Comparison of ENCODE assay signal across 17 cellular contexts in the genomic region with DNA sequence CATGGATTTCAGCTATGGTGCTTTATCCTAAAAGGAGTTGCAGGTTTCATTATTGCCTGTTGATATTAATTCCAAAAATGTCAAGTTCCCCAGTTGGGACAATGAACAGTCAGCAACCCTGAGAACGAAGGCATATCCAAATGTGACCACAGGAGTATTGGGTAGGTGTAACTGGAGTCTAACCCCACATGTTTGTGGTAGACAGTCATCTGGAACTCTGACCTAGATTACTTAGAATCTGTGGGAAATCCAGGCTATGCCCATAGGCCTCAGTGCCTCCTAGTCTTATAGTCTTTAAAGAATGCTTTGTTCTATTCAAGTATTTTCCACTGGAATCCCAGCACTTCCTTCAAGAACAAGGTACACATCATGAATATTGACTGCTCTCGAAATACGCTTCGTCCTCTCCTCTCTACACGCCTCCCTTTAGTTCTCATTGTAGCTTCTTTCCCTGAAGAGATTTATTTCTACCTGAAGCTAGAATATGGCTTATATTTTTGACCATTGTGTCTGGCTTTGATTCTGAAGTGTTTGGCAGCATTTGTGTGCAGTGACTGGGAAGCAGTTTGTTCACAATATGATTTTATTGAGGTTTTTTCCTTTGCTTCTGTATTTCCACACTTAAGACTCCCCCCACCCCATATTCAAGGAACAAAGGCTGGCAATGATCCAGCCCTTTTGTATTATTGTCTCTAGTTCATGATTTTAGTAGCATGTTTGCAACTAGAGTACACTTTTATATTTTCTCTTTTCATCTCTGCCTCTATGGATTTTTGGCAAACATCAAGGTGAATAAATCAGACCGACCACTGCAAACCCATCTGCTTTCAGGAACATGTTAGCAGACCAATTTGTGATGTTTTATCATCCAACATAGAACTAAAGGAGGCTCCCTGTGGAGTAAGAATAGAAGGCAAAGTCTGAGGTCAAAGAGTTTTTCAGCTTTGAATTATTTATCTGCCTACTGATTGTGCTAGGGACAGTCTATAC.
DNase-seq lines count a peak whose midpoint lies in the region; ATAC-seq, FAIRE-seq and TF ChIP-seq lines count a peak whose summit lies in the region.
"Had no signal": no experiment of that assay in that cellular context is flagged by ENCODE, and none has a peak within 500 bp of the region (broad histone marks: within the 10 kb centered on the region; RNA-seq: fewer than 3 reads in every experiment).

No MANE protein-coding gene starts in this region.

- no peak overlapping the region for H3K27ac ChIP-seq in PC-9
- H3K27ac ChIP-seq in pancreas = no peak overlapping the region
- H3K27ac ChIP-seq: thyroid gland had no signal

- POLR2A ChIA-PET in PC-9 (lab: Charles Lee; ENCODE audit: unreplicated experiment) = no interaction called here
- POLR2A ChIA-PET in activated CD4-positive, alpha-beta memory T cell treated with anti-CD3 and anti-CD28 coated beads, Interleukin-2, amount 10 ng/mL, durations not matched to agents 7 days and 5 days (lab: Charles Lee) = no interaction called here

- DNase-seq in NCI-H345 (lab: John Stamatoyannopoulos, UW) (peak; percentile 7), NCI-H345 treated with DMSO at 0.1 percent for 48 hours (lab: John Stamatoyannopoulos, UW; ENCODE audit: unreplicated experiment) (no peak), PC-9 (peak in 1 of 2 experiments; percentile 37), fibroblast of pulmonary artery (ENCODE audit: low read depth) (peak; percentile 35), urothelium cell line (ENCODE audit: low spot score) (peak; percentile 61), GM19239 (ENCODE audit: insufficient read length, low spot score) (no peak), pancreas (no peak)
- DNase-seq in activated CD4-positive, alpha-beta memory T cell treated with anti-CD3 and anti-CD28 coated beads, Interleukin-2, amount 10 ng/mL, durations not matched to agents 7 days and 5 days = no peak
- DNase-seq: 8988T; activated CD4-positive, alpha-beta T cell treated with anti-CD3 and anti-CD28 coated beads for 4 hours; activated gamma-delta T cell; cerebellar nuclear complex; GOT3; MV-4-11; NCI-H82; thyroid gland had no signal

- H3K27me3 Mint-ChIP-seq in activated CD4-positive, alpha-beta memory T cell treated with anti-CD3 and anti-CD28 coated beads, Interleukin-2, amount 10 ng/mL, durations not matched to agents 7 days and 5 days = no peaks in the 10 kb centered on the region

- no peak overlapping the region for H3K27ac Mint-ChIP-seq in activated CD4-positive, alpha-beta memory T cell treated with anti-CD3 and anti-CD28 coated beads, Interleukin-2, amount 10 ng/mL, durations not matched to agents 7 days and 5 days

- no peaks in the 10 kb centered on the region; the same call in 1 of the 2 replicates for H3F3A ChIP-seq in PC-9 (ENCODE audit: insufficient read depth, low read depth)

- no peak for ATAC-seq in pancreas

- H3K4me1 Mint-ChIP-seq in activated CD4-positive, alpha-beta memory T cell treated with anti-CD3 and anti-CD28 coated beads, Interleukin-2, amount 10 ng/mL, durations not matched to agents 7 days and 5 days = no peaks in the 10 kb centered on the region

- no peak for FAIRE-seq in urothelium cell line (lab: Jason Lieb, UNC)
- no peak for FAIRE-seq in GM19239 (lab: Jason Lieb, UNC)
- no peak for FAIRE-seq in pancreas (lab: Jason Lieb, UNC)
- FAIRE-seq: islet of Langerhans had no signal

- peaks cover 3% of the 10 kb centered on the region for H3K9me3 Mint-ChIP-seq in activated CD4-positive, alpha-beta memory T cell treated with anti-CD3 and anti-CD28 coated beads, Interleukin-2, amount 10 ng/mL, durations not matched to agents 7 days and 5 days

- intact Hi-C loops in PC-9 (cut with micrococcal nuclease; ENCODE audit: unreplicated experiment) = no loop called here
- intact Hi-C loops in pancreas (cut with DNase I) = no loop called here

- no peaks in the 10 kb centered on the region for H3K79me2 ChIP-seq in PC-9 (ENCODE audit: low read depth)

- CTCF ChIA-PET in PC-9 (lab: Charles Lee) = no interaction called here
- CTCF ChIA-PET in activated CD4-positive, alpha-beta memory T cell treated with anti-CD3 and anti-CD28 coated beads, Interleukin-2, amount 10 ng/mL, durations not matched to agents 7 days and 5 days (lab: Charles Lee) = no interaction called here

- H4K20me1 ChIP-seq in PC-9 (ENCODE audit: insufficient read depth) = no peaks in the 10 kb centered on the region

- no peaks in the 10 kb centered on the region for H3K36me3 Mint-ChIP-seq in activated CD4-positive, alpha-beta memory T cell treated with anti-CD3 and anti-CD28 coated beads, Interleukin-2, amount 10 ng/mL, durations not matched to agents 7 days and 5 days (ENCODE audit: low read depth)

- BruUV-seq in PC-9 (replicated peaks; lab: Mats Ljungman, UMichigan) = no TSS peak

- H3K9me2 ChIP-seq in PC-9 (ENCODE audit: insufficient read depth) = no peaks in the 10 kb centered on the region

- H3K4me3 Mint-ChIP-seq in activated CD4-positive, alpha-beta memory T cell treated with anti-CD3 and anti-CD28 coated beads, Interleukin-2, amount 10 ng/mL, durations not matched to agents 7 days and 5 days = no peak overlapping the region

- H3K9me3 ChIP-seq in PC-9 (ENCODE audit: insufficient read depth, low read depth) (no peaks in the 10 kb centered on the region), pancreas (no peaks in the 10 kb centered on the region)
- H3K9me3 ChIP-seq: thyroid gland had no signal

- H3K4me1 ChIP-seq in PC-9 (replicated peaks; ENCODE audit: insufficient read depth) (no peaks in the 10 kb centered on the region), pancreas (no peaks in the 10 kb centered on the region)
- H3K4me1 ChIP-seq: thyroid gland had no signal

- TF ChIP-seq CTCF in PC-9 (conservative IDR thresholded peaks at IDR 0.05) = no peak
- no peak for TF ChIP-seq CTCF in fibroblast of pulmonary artery (IDR thresholded peaks at IDR 0.05; ENCODE audit: low read length, missing control alignments)
- no peak for TF ChIP-seq CTCF in pancreas (IDR thresholded peaks at IDR 0.05)

- no peak overlapping the region for H3K4me2 ChIP-seq in PC-9

- H3K4me3 ChIP-seq in PC-9 (no peak overlapping the region), fibroblast of pulmonary artery (replicated peaks; ENCODE audit: low read depth, low read length) (no peak overlapping the region), pancreas (no peak overlapping the region)
- H3K4me3 ChIP-seq: thyroid gland had no signal

- H2AFZ ChIP-seq in PC-9 = 0 out of 2 replicates have a peak overlapping the region, but pooled peaks have one; percentile 7

- 87 to 89% methylated on average over 6 of the region's 6 CpGs for WGBS in pancreas, 2 donors

- H3K36me3 ChIP-seq in PC-9 (ENCODE audit: low read depth) = no peaks in the 10 kb centered on the region
- no peaks in the 10 kb centered on the region for H3K36me3 ChIP-seq in pancreas
- H3K36me3 ChIP-seq: thyroid gland had no signal

- H3K27me3 ChIP-seq in PC-9 (ENCODE audit: insufficient read depth, low read depth) (no peaks in the 10 kb centered on the region), pancreas (no peaks in the 10 kb centered on the region)
- H3K27me3 ChIP-seq: thyroid gland had no signal

Comparison
In these comparisons a context has a peak if more than half of its experiments do, and no peak if none do; other contexts are left out.
1. DNase-seq: peak in NCI-H345 (single experiment), fibroblast of pulmonary artery (single experiment) and urothelium cell line (single experiment); none in NCI-H345 treated with DMSO at 0.1 percent for 48 hours (single experiment), GM19239 (single experiment), pancreas (0 of 6) and activated CD4-positive, alpha-beta memory T cell treated with anti-CD3 and anti-CD28 coated beads, Interleukin-2, amount 10 ng/mL, durations not matched to agents 7 days and 5 days (single experiment).